ENCODE assay signal across 16 cellular contexts in the genomic region with DNA sequence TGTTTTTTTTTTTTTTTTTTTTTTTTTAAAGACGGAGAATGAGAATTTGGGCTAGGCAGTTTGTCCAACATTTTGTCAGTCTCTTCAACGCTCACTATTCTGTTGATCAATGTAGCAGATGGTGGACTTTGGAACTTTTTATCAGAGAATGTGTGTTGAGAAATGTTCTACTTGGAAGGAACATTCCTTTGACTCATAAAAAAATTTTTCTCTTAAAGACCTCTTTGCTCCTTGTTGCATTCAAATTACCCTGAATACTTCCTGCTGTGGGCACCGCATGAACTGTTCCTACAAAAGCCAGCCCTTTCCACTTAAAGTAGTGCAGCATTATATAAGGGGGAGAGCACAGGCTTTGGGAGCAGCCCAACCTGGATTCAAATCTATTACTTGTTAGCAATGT.
DNase-seq lines count a peak whose midpoint lies in the region; ATAC-seq, FAIRE-seq and TF ChIP-seq lines count a peak whose summit lies in the region.
"Had no signal": no experiment of that assay in that cellular context is flagged by ENCODE, and none has a peak within 500 bp of the region (broad histone marks: within the 10 kb centered on the region; RNA-seq: fewer than 3 reads in every experiment).

No MANE protein-coding gene starts in this region.

- 56 to 73% methylated on average over 3 of the region's 3 CpGs for WGBS in lung, 2 donors
- WGBS in esophagus squamous epithelium, 2 donors = 86 to 91% methylated on average over 3 of the region's 3 CpGs

- intact Hi-C loops in Right ventricle myocardium inferior (cut with DNase I) (no loop called here), cardiac septum (cut with DNase I) (no loop called here), upper lobe of right lung (cut with DNase I) (no loop called here), esophagus squamous epithelium (cut with DNase I) (no loop called here)

- H2AFZ ChIP-seq in fibroblast of lung (ENCODE audit: low read length) = no peak overlapping the region

- no peaks in the 10 kb centered on the region for H3K9me3 ChIP-seq in fibroblast of lung (ENCODE audit: control insufficient read depth, insufficient read depth, low read depth, low read length)
- no peaks in the 10 kb centered on the region for H3K9me3 ChIP-seq in lung (ENCODE audit: control insufficient read depth in 2 of 2, insufficient read depth in 1 of 2, low read length in 1 of 2)
- H3K9me3 ChIP-seq in upper lobe of right lung = no peaks in the 10 kb centered on the region
- H3K9me3 ChIP-seq in esophagus squamous epithelium = no peaks in the 10 kb centered on the region
- H3K9me3 ChIP-seq: tibial artery had no signal

- no peaks in the 10 kb centered on the region for H4K20me1 ChIP-seq in fibroblast of lung (ENCODE audit: control insufficient read depth, extremely low read depth, insufficient read depth, low read length)

- H3K27me3 ChIP-seq in fibroblast of lung (ENCODE audit: control insufficient read depth, insufficient read depth, low read length) (no peaks in the 10 kb centered on the region), lung (ENCODE audit: control insufficient read depth, insufficient read depth) (no peaks in the 10 kb centered on the region), upper lobe of right lung (no peaks in the 10 kb centered on the region), esophagus squamous epithelium (no peaks in the 10 kb centered on the region)
- H3K27me3 ChIP-seq: tibial artery had no signal

- H3K4me1 ChIP-seq in fibroblast of lung (ENCODE audit: control insufficient read depth, extremely low read depth, insufficient read depth, low read length) = no peaks in the 10 kb centered on the region
- H3K4me1 ChIP-seq in lung (ENCODE audit: control insufficient read depth in 2 of 2, insufficient read depth in 2 of 2, low read length in 2 of 2) = peaks cover 2 to 33% of the 10 kb centered on the region in 2 donors
- H3K4me1 ChIP-seq in upper lobe of right lung = peaks cover 27% of the 10 kb centered on the region
- peaks cover 0 to 29% (median 0%) of the 10 kb centered on the region in 3 donors for H3K4me1 ChIP-seq in esophagus squamous epithelium

- no peak for TF ChIP-seq CTCF in fibroblast of lung (conservative IDR thresholded peaks at IDR 0.05 in 1 of 2, IDR thresholded peaks at IDR 0.05 in 1 of 2; ENCODE audit: low read depth in 1 of 2, low read length in 2 of 2)
- TF ChIP-seq CTCF in lung (IDR thresholded peaks at IDR 0.05; ENCODE audit: control extremely low read depth, extremely low read depth) = no peak
- no peak for TF ChIP-seq CTCF in upper lobe of right lung (IDR thresholded peaks at IDR 0.05)
- no peak for TF ChIP-seq CTCF in esophagus squamous epithelium (IDR thresholded peaks at IDR 0.05)

- H3K36me3 ChIP-seq in fibroblast of lung (ENCODE audit: control insufficient read depth, insufficient read depth, low read length) = no peaks in the 10 kb centered on the region
- H3K36me3 ChIP-seq in lung (ENCODE audit: control insufficient read depth in 2 of 2, insufficient read depth in 2 of 2, low read length in 2 of 2) = no peaks in the 10 kb centered on the region
- peaks cover 5% of the 10 kb centered on the region for H3K36me3 ChIP-seq in upper lobe of right lung
- H3K36me3 ChIP-seq in esophagus squamous epithelium = peaks cover 0 to 29% (median 0%) of the 10 kb centered on the region in 3 donors
- H3K36me3 ChIP-seq: tibial artery had no signal

- H3K27ac ChIP-seq in fibroblast of lung (ENCODE audit: insufficient read depth, low read length) = no peak overlapping the region
- peak overlapping the region in 1 of 2 donors; percentile 73 for H3K27ac ChIP-seq in lung (ENCODE audit: low read depth in 1 of 2, low read length in 1 of 2)
- H3K27ac ChIP-seq in upper lobe of right lung = peak overlapping the region; percentile 69
- no peak overlapping the region for H3K27ac ChIP-seq in esophagus squamous epithelium

- H3K4me3 ChIP-seq in fibroblast of lung (replicated peaks in 1 of 4; ENCODE audit: control extremely low read depth in 1 of 4, insufficient read depth in 1 of 4, low read depth in 3 of 4, low read length in 4 of 4) = no peak overlapping the region
- no peak overlapping the region for H3K4me3 ChIP-seq in lung
- H3K4me3 ChIP-seq in upper lobe of right lung = no peak overlapping the region
- no peak overlapping the region for H3K4me3 ChIP-seq in esophagus squamous epithelium
- H3K4me3 ChIP-seq: GM12878, tibial artery had no signal

- no peak for DNase-seq in Right ventricle myocardium inferior (ENCODE audit: missing footprints)
- no peak for DNase-seq in cardiac septum (ENCODE audit: low spot score)
- peak; percentile 46 to 72 for DNase-seq in fibroblast of lung (ENCODE audit: low read depth in 2 of 2)
- DNase-seq in lung (ENCODE audit: low spot score) = no peak
- DNase-seq in upper lobe of right lung = no peak
- DNase-seq in activated CD4-positive, CD25-positive, alpha-beta regulatory T cell (lab: John Stamatoyannopoulos, UW) = no peak
- DNase-seq in esophagus squamous epithelium (lab: John Stamatoyannopoulos, UW) = no peak
- DNase-seq in frontal cortex (ENCODE audit: low spot score in 2 of 2) = no peak
- DNase-seq: activated B cell treated with CpG ODN at 0.5 μM for 24 hours; activated T-cell treated with anti-CD3 and anti-CD28 coated beads, Interleukin-2, amount 50 U/mL, for 24 hours; amygdala; endodermal cell; NCI-H1105 treated with DMSO at 0.1 percent for 48 hours; NCI-H524; tibial artery had no signal

- H3K4me2 ChIP-seq in fibroblast of lung (ENCODE audit: extremely low read depth, insufficient read depth, low read length) = no peak overlapping the region

- peak; percentile 77 for ATAC-seq in Right ventricle myocardium inferior
- ATAC-seq in lung (ENCODE audit: insufficient read depth, low FRiP score) = peak; percentile 87
- ATAC-seq in upper lobe of right lung = peak; percentile 92
- ATAC-seq: GM12878 had no signal

- no peak overlapping the region for H3K9ac ChIP-seq in fibroblast of lung (ENCODE audit: insufficient read depth, low read length)

- TF ChIP-seq POLR2A in esophagus squamous epithelium (IDR thresholded peaks at IDR 0.05) = no peak

- peaks cover 2% of the 10 kb centered on the region for H3K79me2 ChIP-seq in fibroblast of lung (ENCODE audit: control insufficient read depth, insufficient read depth, low read length)

- FAIRE-seq in frontal cortex (lab: Jason Lieb, UNC) = no peak
- FAIRE-seq: GM12878 had no signal

Comparison
In these comparisons a context has a peak if more than half of its experiments do, and no peak if none do; other contexts are left out.
1. DNase-seq: peak in fibroblast of lung (2 of 2); none in Right ventricle myocardium inferior (single experiment), cardiac septum (single experiment), lung (single experiment), upper lobe of right lung (single experiment), activated CD4-positive, CD25-positive, alpha-beta regulatory T cell (0 of 4), esophagus squamous epithelium (single experiment) and frontal cortex (0 of 2).
2. Peak in every context shown above with its lines, with median percentiles within 50 percentile points of each other: ATAC-seq.